19 cellular contexts compared by ENCODE assay signal in genomic region chr3:106392905-106393304, GRCh38.
"Had no signal": no experiment of that assay in that cellular context is flagged by ENCODE, and none has a peak within 500 bp of the region (broad histone marks: within the 10 kb centered on the region; RNA-seq: fewer than 3 reads in every experiment).

No MANE protein-coding gene starts in this region.

- H3K9me3 Mint-ChIP-seq: activated T-helper 17 cell treated with anti-CD3 and anti-CD28 coated beads, Interleukin-2, amount 50 U/mL, for 72 hours; naive B cell; neural progenitor cell; type B pancreatic cell had no signal

- H3K36me3 Mint-ChIP-seq: naive B cell, neural progenitor cell, type B pancreatic cell had no signal

- H2AFZ ChIP-seq: neural progenitor cell had no signal

- H3K4me2 ChIP-seq: neural progenitor cell had no signal

- H3K27ac Mint-ChIP-seq: activated T-helper 17 cell treated with anti-CD3 and anti-CD28 coated beads, Interleukin-2, amount 50 U/mL, for 72 hours; naive B cell; neural progenitor cell; type B pancreatic cell had no signal

- H3K27me3 ChIP-seq: body of pancreas, gastrocnemius medialis, heart right ventricle, neural progenitor cell had no signal

- H3K27me3 Mint-ChIP-seq: activated T-helper 17 cell treated with anti-CD3 and anti-CD28 coated beads, Interleukin-2, amount 50 U/mL, for 72 hours; naive B cell; type B pancreatic cell had no signal

- H3K27ac ChIP-seq: body of pancreas, coronary artery, gastrocnemius medialis, heart right ventricle, lower lobe of right lung, neural progenitor cell had no signal

- H3K36me3 ChIP-seq: gastrocnemius medialis, heart right ventricle, lower lobe of right lung, neural progenitor cell had no signal

- DNase-seq: activated naive CD4-positive, alpha-beta T cell treated with Interleukin-2 at 50 U/mL for 16 hours; activated T-cell treated with anti-CD3 and anti-CD28 coated beads for 4 hours; body of pancreas; central memory CD4-positive, alpha-beta T cell; gastrocnemius medialis; heart right ventricle; left cardiac atrium; lower lobe of right lung; naive B cell; stimulated activated CD4-positive, alpha-beta T cell treated with anti-CD3 and anti-CD28 coated beads, Interleukin-15, amount 100 ng/mL, for 24 hours; stimulated activated CD4-positive, alpha-beta T cell treated with anti-CD3 and anti-CD28 coated beads, Interleukin-4, amount 100 ng/mL, for 1 hour; stimulated activated naive CD4-positive, alpha-beta T cell; T1000 had no signal

- H3K4me1 ChIP-seq: body of pancreas, gastrocnemius medialis, heart right ventricle, lower lobe of right lung had no signal

- H3K9ac ChIP-seq: neural progenitor cell had no signal

- H3K9me3 ChIP-seq: body of pancreas, gastrocnemius medialis, heart right ventricle, lower lobe of right lung had no signal

- ATAC-seq: activated CD4-positive, CD25-positive, alpha-beta regulatory T cell treated with anti-CD3 and anti-CD28 coated beads, Interleukin-2, amount 50 U/mL, for 24 hours; activated T-helper 17 cell treated with anti-CD3 and anti-CD28 coated beads, Interleukin-2, amount 50 U/mL, for 72 hours; body of pancreas; esophagus mucosa; gastrocnemius medialis; heart right ventricle; left cardiac atrium; lower lobe of right lung had no signal

- H3K4me3 Mint-ChIP-seq: activated T-helper 17 cell treated with anti-CD3 and anti-CD28 coated beads, Interleukin-2, amount 50 U/mL, for 72 hours; naive B cell; neural progenitor cell; type B pancreatic cell had no signal

- H3K4me3 ChIP-seq: body of pancreas, coronary artery, gastrocnemius medialis, heart right ventricle, lower lobe of right lung, neural progenitor cell had no signal
